Comparison of ENCODE assay signal across 1 cellular context in genomic region chr6:30061766-30062458, GRCh38.
TF ChIP-seq lines count a peak whose summit lies in the region.

No MANE protein-coding gene starts in this region.

TF ChIP-seq in GM23338, 12 proteins besides CTCF, POLR2A, EP300 and RAD21 (continued from another document):
- no peak for TF ChIP-seq ZNF462 (CRISPR knock-in tag; IDR thresholded peaks at IDR 0.05)
- no peak for TF ChIP-seq ZNF331 (CRISPR knock-in tag; IDR thresholded peaks at IDR 0.05; ENCODE audit: low read depth)
TF ChIP-seq in GM23338: peak in this region for 0.
